Comparison of ENCODE assay signal across 30 cellular contexts in the genomic region with DNA sequence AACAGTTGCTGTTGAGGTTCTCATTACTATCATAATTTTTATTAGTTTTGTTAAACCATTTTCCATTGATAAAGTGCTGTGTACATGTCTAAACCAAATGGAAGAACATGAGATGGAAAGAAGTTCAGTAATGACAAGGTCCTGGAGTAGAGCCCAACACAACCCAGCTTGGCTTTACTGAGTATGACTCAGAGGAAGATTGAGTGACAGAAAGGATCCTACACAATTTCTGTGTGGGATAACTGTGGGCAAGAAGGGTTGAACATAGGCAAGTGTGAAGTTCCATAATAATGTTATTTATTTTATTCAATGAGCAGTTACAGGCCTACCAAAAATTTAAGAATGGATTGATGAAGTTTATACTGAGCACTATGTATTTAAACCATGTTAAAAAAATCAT. TPM values are rescaled to one million over a fixed set of nuclear protein-coding genes. Genes with fewer than 3 reads are reported as not detected.
DNase-seq lines count a peak whose midpoint lies in the region; ATAC-seq, FAIRE-seq and TF ChIP-seq lines count a peak whose summit lies in the region.
"Had no signal": no experiment of that assay in that cellular context is flagged by ENCODE, and none has a peak within 500 bp of the region (broad histone marks: within the 10 kb centered on the region; RNA-seq: fewer than 3 reads in every experiment).

No MANE protein-coding gene starts in this region.

- no peak overlapping the region for H2BK20ac ChIP-seq in H9 (ENCODE audit: low read depth, low read length, poor library complexity, severe bottlenecking)

- no peak overlapping the region for H3K18ac ChIP-seq in H9 (ENCODE audit: insufficient read length, low read depth, low read length)

- no peaks in the 10 kb centered on the region for H3K9me3 Mint-ChIP-seq in H9
- H3K9me3 Mint-ChIP-seq: activated naive CD4-positive, alpha-beta T cell treated with anti-CD3 and anti-CD28 coated beads, Interleukin-2, amount 10 ng/mL, durations not matched to agents 7 days and 5 days; endodermal cell; IgD-negative memory B cell; neural crest cell had no signal

- no peak overlapping the region for H2BK15ac ChIP-seq in H9 (ENCODE audit: low read depth, low read length)

- H4K5ac ChIP-seq in H9 (ENCODE audit: insufficient read length, low read depth, low read length): no peak overlapping the region

- no peak for TF ChIP-seq POLR2A in breast epithelium (IDR thresholded peaks at IDR 0.05)

- H3K9me3 ChIP-seq in right cardiac atrium (ENCODE audit: control insufficient read depth, low read length) (no peaks in the 10 kb centered on the region), breast epithelium (no peaks in the 10 kb centered on the region), H9 (ENCODE audit: control insufficient read depth, low read depth, low read length) (no peaks in the 10 kb centered on the region)
- H3K9me3 ChIP-seq: BLaER1 treated with 17β-estradiol and CSF1 and Interleukin-3, amounts not matched to agents 10 nM and 100 nM; pancreas; testis had no signal

- no peaks in the 10 kb centered on the region for H3K79me1 ChIP-seq in H9 (ENCODE audit: insufficient read depth, low read depth, low read length, poor library complexity, severe bottlenecking)

- no peak overlapping the region for H3K4me3 Mint-ChIP-seq in H9
- H3K4me3 Mint-ChIP-seq: activated CD8-positive, alpha-beta T cell treated with anti-CD3 and anti-CD28 coated beads, Interleukin-2, amount 10 ng/mL, durations not matched to agents 7 days and 5 days; activated naive CD4-positive, alpha-beta T cell treated with anti-CD3 and anti-CD28 coated beads, Interleukin-2, amount 10 ng/mL, durations not matched to agents 7 days and 5 days; endodermal cell; IgD-negative memory B cell; neural crest cell had no signal

- H3K27ac Mint-ChIP-seq in H9: no peak overlapping the region
- H3K27ac Mint-ChIP-seq: activated CD8-positive, alpha-beta T cell treated with anti-CD3 and anti-CD28 coated beads, Interleukin-2, amount 10 ng/mL, durations not matched to agents 7 days and 5 days; activated naive CD4-positive, alpha-beta T cell treated with anti-CD3 and anti-CD28 coated beads, Interleukin-2, amount 10 ng/mL, durations not matched to agents 7 days and 5 days; endodermal cell; IgD-negative memory B cell had no signal

- H2AFZ ChIP-seq in H9 (ENCODE audit: low read length): no peak overlapping the region

- H3K36me3 ChIP-seq in bronchial epithelial cell (ENCODE audit: control insufficient read depth, insufficient read depth, low read length) (no peaks in the 10 kb centered on the region), breast epithelium (no peaks in the 10 kb centered on the region)
- H3K36me3 ChIP-seq: BLaER1 treated with 17β-estradiol and CSF1 and Interleukin-3, amounts not matched to agents 10 nM and 100 nM; cardiac muscle cell; pancreas had no signal

- no peak overlapping the region for H2BK5ac ChIP-seq in H9 (ENCODE audit: insufficient read length, low read length)

- H3K4me3 ChIP-seq in bronchial epithelial cell (ENCODE audit: low read depth, low read length) (no peak overlapping the region), right cardiac atrium (ENCODE audit: low read length) (no peak overlapping the region), coronary artery (no peak overlapping the region), breast epithelium (no peak overlapping the region)
- H3K4me3 ChIP-seq: BLaER1 treated with 17β-estradiol and CSF1 and Interleukin-3, amounts not matched to agents 10 nM and 100 nM; cardiac muscle cell; pancreas; testis had no signal

- H2BK120ac ChIP-seq in H9 (ENCODE audit: low read depth, low read length, poor library complexity, severe bottlenecking): no peak overlapping the region

- H3K27ac ChIP-seq in right cardiac atrium (ENCODE audit: low read length): no peak overlapping the region
- no peak overlapping the region for H3K27ac ChIP-seq in coronary artery
- no peak overlapping the region for H3K27ac ChIP-seq in breast epithelium
- no peak overlapping the region for H3K27ac ChIP-seq in H9 (ENCODE audit: insufficient read length, low read depth, low read length)
- H3K27ac ChIP-seq: BLaER1 treated with 17β-estradiol and CSF1 and Interleukin-3, amounts not matched to agents 10 nM and 100 nM; cardiac muscle cell; pancreas; testis; VCaP had no signal

- no peaks in the 10 kb centered on the region for H3K27me3 ChIP-seq in bronchial epithelial cell (ENCODE audit: control insufficient read depth, insufficient read depth, low read length)
- H3K27me3 ChIP-seq in right cardiac atrium (ENCODE audit: control insufficient read depth, insufficient read depth): no peaks in the 10 kb centered on the region
- H3K27me3 ChIP-seq in breast epithelium: no peaks in the 10 kb centered on the region
- no peaks in the 10 kb centered on the region for H3K27me3 ChIP-seq in H9 (ENCODE audit: insufficient read depth, low read length)
- H3K27me3 ChIP-seq: BLaER1 treated with 17β-estradiol and CSF1 and Interleukin-3, amounts not matched to agents 10 nM and 100 nM; cardiac muscle cell; pancreas; testis had no signal

- no peaks in the 10 kb centered on the region for H4K20me1 ChIP-seq in H9 (ENCODE audit: control insufficient read depth, insufficient read depth, insufficient read length)
- H4K20me1 ChIP-seq: BLaER1 treated with 17β-estradiol and CSF1 and Interleukin-3, amounts not matched to agents 10 nM and 100 nM had no signal

- no peaks in the 10 kb centered on the region for H3K27me3 Mint-ChIP-seq in H9 (ENCODE audit: low read depth)
- H3K27me3 Mint-ChIP-seq: activated naive CD4-positive, alpha-beta T cell treated with anti-CD3 and anti-CD28 coated beads, Interleukin-2, amount 10 ng/mL, durations not matched to agents 7 days and 5 days; IgD-negative memory B cell had no signal

- peaks cover 1 to 2% of the 10 kb centered on the region in 2 experiments; a peak in 3 of 4 replicates for H3K4me1 Mint-ChIP-seq in H9
- H3K4me1 Mint-ChIP-seq: activated naive CD4-positive, alpha-beta T cell treated with anti-CD3 and anti-CD28 coated beads, Interleukin-2, amount 10 ng/mL, durations not matched to agents 7 days and 5 days; IgD-negative memory B cell; neural crest cell had no signal

- FAIRE-seq in G401.6 (lab: Jason Lieb, UNC): peak; percentile 8
- FAIRE-seq in bronchial epithelial cell (lab: Jason Lieb, UNC): no peak
- FAIRE-seq: pancreas had no signal

- no peak overlapping the region for H3K23ac ChIP-seq in H9 (ENCODE audit: insufficient read length, low read depth, low read length)

- H3K4ac ChIP-seq in H9 (ENCODE audit: low read depth, low read length): no peak overlapping the region

- H3K4me1 ChIP-seq in right cardiac atrium (ENCODE audit: control insufficient read depth, insufficient read depth, low read length) (peaks cover 2% of the 10 kb centered on the region), breast epithelium (no peaks in the 10 kb centered on the region), H9 (ENCODE audit: insufficient read depth, low read length) (no peaks in the 10 kb centered on the region)
- H3K4me1 ChIP-seq: BLaER1 treated with 17β-estradiol and CSF1 and Interleukin-3, amounts not matched to agents 10 nM and 100 nM had no signal

- no peak overlapping the region for H4K91ac ChIP-seq in H9 (ENCODE audit: insufficient read length, low read depth, low read length)

- ATAC-seq in right cardiac atrium: peak; percentile 28 to 53
- ATAC-seq: activated CD8-positive, alpha-beta T cell treated with anti-CD3 and anti-CD28 coated beads, Interleukin-2, amount 10 ng/mL, durations not matched to agents 7 days and 5 days; esophagus mucosa; left lobe of liver; pancreas had no signal

- H3K56ac ChIP-seq in H9 (ENCODE audit: insufficient read length, low read depth, low read length): no peak overlapping the region

- no peaks in the 10 kb centered on the region for H3K79me2 ChIP-seq in H9 (ENCODE audit: insufficient read depth, low read length)

- H3K23me2 ChIP-seq in H9 (ENCODE audit: insufficient read length, low read depth, low read length, poor library complexity, severe bottlenecking): no peaks in the 10 kb centered on the region

- no peak overlapping the region for H4K8ac ChIP-seq in H9 (replicated peaks; ENCODE audit: insufficient read length, low read depth, low read length)

- H3K36me3 Mint-ChIP-seq in H9 (ENCODE audit: insufficient read depth in 1 of 3, low read depth in 3 of 3): no peaks in the 10 kb centered on the region
- H3K36me3 Mint-ChIP-seq: activated naive CD4-positive, alpha-beta T cell treated with anti-CD3 and anti-CD28 coated beads, Interleukin-2, amount 10 ng/mL, durations not matched to agents 7 days and 5 days; IgD-negative memory B cell had no signal

- DNase-seq in M059J (ENCODE audit: low read depth) (peak; percentile 42), bronchial epithelial cell (ENCODE audit: low read depth) (peak; percentile 16), right cardiac atrium (peak in 1 of 3 donors; percentile 28), coronary artery (ENCODE audit: low spot score) (no peak), breast epithelium (ENCODE audit: low spot score in 2 of 2) (no peak), H9 (no peak), NCI-H1436 (lab: John Stamatoyannopoulos, UW) (no peak)
- DNase-seq: activated CD4-positive, alpha-beta T cell treated with anti-CD3 and anti-CD28 coated beads for 4 hours; activated CD8-positive, alpha-beta T cell treated with anti-CD3 and anti-CD28 coated beads, Interleukin-2, amount 10 ng/mL, durations not matched to agents 7 days and 5 days; activated naive CD4-positive, alpha-beta T cell treated with anti-CD3 and anti-CD28 coated beads, Interleukin-2, amount 10 ng/mL, durations not matched to agents 7 days and 5 days; amniotic stem cell; DMS79; endodermal cell; NCI-H1694; NCI-H2171 treated with DMSO at 0.1 percent for 48 hours; NCI-H524; NK-92 treated with Interleukin-12 subunit alpha and Interleukin-12 subunit beta, amount 100 ng/mL, for 24 hours; pancreas; SHP77; stimulated activated CD4-positive, alpha-beta T cell treated with anti-CD3 and anti-CD28 coated beads, Interleukin-1b, Interleukin-23, amount 100 ng/mL, for 48 hours; stimulated activated naive CD4-positive, alpha-beta T cell treated with Interleukin-2 at 50 U/mL for 16 hours; testis had no signal

- H3T11ph ChIP-seq in H9 (ENCODE audit: low read length): no peak overlapping the region

- TF ChIP-seq CTCF in bronchial epithelial cell (IDR thresholded peaks at IDR 0.05; ENCODE audit: insufficient read depth, low read length, severe bottlenecking) (no peak), coronary artery (IDR thresholded peaks at IDR 0.05) (no peak), breast epithelium (IDR thresholded peaks at IDR 0.05) (no peak), H9 (conservative IDR thresholded peaks at IDR 0.05) (no peak)

- no peak overlapping the region for H3K4me2 ChIP-seq in H9 (ENCODE audit: insufficient read depth, insufficient read length, low read length)
- H3K4me2 ChIP-seq: BLaER1 treated with 17β-estradiol and CSF1 and Interleukin-3, amounts not matched to agents 10 nM and 100 nM had no signal

- H2AK5ac ChIP-seq in H9 (ENCODE audit: insufficient read length, low read length): no peak overlapping the region

- intact Hi-C loops in right cardiac atrium (cut with DNase I) (no loop called here), breast epithelium (cut with DNase I; ENCODE audit: low total_unique reads) (no loop called here)

- no peak overlapping the region for H3K14ac ChIP-seq in H9 (ENCODE audit: insufficient read depth, low read length)

- no peak overlapping the region for H3K9ac ChIP-seq in H9 (ENCODE audit: extremely low read depth, insufficient read length, low read length)
- H3K9ac ChIP-seq: BLaER1 treated with 17β-estradiol and CSF1 and Interleukin-3, amounts not matched to agents 10 nM and 100 nM had no signal

- H2BK12ac ChIP-seq in H9 (ENCODE audit: insufficient read length, low read depth, low read length): no peak overlapping the region

RNA-seq across cellular contexts. Expression of a gene that starts 15.9 kb away (rescaled TPM):
- total RNA-seq in M059J (2014; rRNA removed; shearing (Covaris generic)): 1.7 and 2.2 TPM in 2 replicates
- total RNA-seq in bronchial epithelial cell: 0.26 and 1.4 TPM in 2 replicates
- 10 to 100 TPM; 45.5 to 49.9 (median 48.0) TPM for total RNA-seq in right cardiac atrium
- polyA plus RNA-seq in right cardiac atrium: 16.6 TPM
- total RNA-seq in breast epithelium: 10 to 100 TPM; 10.9 to 36.9 (median 19.7) TPM
- 10.0 and 10.4 TPM in 2 replicates for total RNA-seq in H9 (2021)
- total RNA-seq: activated CD8-positive, alpha-beta T cell treated with anti-CD3 and anti-CD28 coated beads, Interleukin-2, amount 10 ng/mL, durations not matched to agents 7 days and 5 days had no signal

Comparison
In these comparisons a context has a peak if more than half of its experiments do, and no peak if none do; other contexts are left out.
1. DNase-seq: peak in M059J (single experiment) and bronchial epithelial cell (single experiment); none in coronary artery (single experiment), breast epithelium (0 of 2), H9 (single experiment) and NCI-H1436 (single experiment).